In genomic region chr14:29353473-29353872, GRCh38 we compare ENCODE assay signal across 29 cellular contexts.
"Had no signal": no experiment of that assay in that cellular context is flagged by ENCODE, and none has a peak within 500 bp of the region (broad histone marks: within the 10 kb centered on the region; RNA-seq: fewer than 3 reads in every experiment).

No MANE protein-coding gene starts in this region.

- H3K4me3 Mint-ChIP-seq: mesothelial cell of epicardium; naive B cell; natural killer cell; nephron progenitor cell; neural progenitor cell; stimulated activated naive B cell treated with anti-CD40 and anti-IgM and Interleukin-4, amounts not matched to agents 10 μg/mL and 1 μg/mL and 100 μg/mL, for 72 hours; stimulated activated naive CD8-positive, alpha-beta T cell treated with anti-CD3 and anti-CD28 coated beads, Interleukin-15, Interleukin-2, amounts not matched to agents 100 ng/mL and 50 ng/mL, for 24 hours had no signal

- H3K9me3 ChIP-seq: left ventricle myocardium inferior, neutrophil, psoas muscle, right atrium auricular region, suprapubic skin, thoracic aorta, tibial artery, upper lobe of right lung, uterus had no signal

- H3K36me3 Mint-ChIP-seq: mesothelial cell of epicardium; naive B cell; natural killer cell; neural progenitor cell; stimulated activated naive B cell treated with anti-CD40 and anti-IgM and Interleukin-4, amounts not matched to agents 10 μg/mL and 1 μg/mL and 100 μg/mL, for 72 hours had no signal

- H2AFZ ChIP-seq: neural progenitor cell, parathyroid adenoma had no signal

- ATAC-seq: natural killer cell; psoas muscle; sciatic nerve; stimulated activated naive B cell treated with anti-CD40 and anti-IgM and Interleukin-4, amounts not matched to agents 10 μg/mL and 1 μg/mL and 100 μg/mL, for 72 hours; upper lobe of right lung had no signal

- H3K9ac ChIP-seq: neural progenitor cell, parathyroid adenoma had no signal

- H3K9me3 Mint-ChIP-seq: mesothelial cell of epicardium; nephron progenitor cell; neural progenitor cell; stimulated activated naive B cell treated with anti-CD40 and anti-IgM and Interleukin-4, amounts not matched to agents 10 μg/mL and 1 μg/mL and 100 μg/mL, for 72 hours had no signal

- H3K4me1 Mint-ChIP-seq: mesothelial cell of epicardium; naive B cell; natural killer cell; nephron progenitor cell; stimulated activated naive B cell treated with anti-CD40 and anti-IgM and Interleukin-4, amounts not matched to agents 10 μg/mL and 1 μg/mL and 100 μg/mL, for 72 hours had no signal

- H3K27me3 Mint-ChIP-seq: naive B cell; stimulated activated naive B cell treated with anti-CD40 and anti-IgM and Interleukin-4, amounts not matched to agents 10 μg/mL and 1 μg/mL and 100 μg/mL, for 72 hours; stimulated activated naive CD8-positive, alpha-beta T cell treated with anti-CD3 and anti-CD28 coated beads, Interleukin-15, Interleukin-2, amounts not matched to agents 100 ng/mL and 50 ng/mL, for 24 hours had no signal

- H3K4me3 ChIP-seq: left ventricle myocardium inferior, lung, neural progenitor cell, psoas muscle, right atrium auricular region, skin epidermis, suprapubic skin, thoracic aorta, tibial artery, upper lobe of right lung, uterus had no signal

- H3K4me1 ChIP-seq: left ventricle myocardium inferior, neural progenitor cell, parathyroid adenoma, psoas muscle, right atrium auricular region, suprapubic skin, tibial artery, upper lobe of right lung, uterus had no signal

- H3K36me3 ChIP-seq: left ventricle myocardium inferior, neural progenitor cell, neutrophil, right atrium auricular region, suprapubic skin, thoracic aorta, tibial artery, upper lobe of right lung, uterus had no signal

- DNase-seq: hypothalamus; islet precursor cell; left ventricle myocardium inferior; mesendoderm; naive B cell; natural killer cell; nephron progenitor cell; occipital lobe; psoas muscle; stimulated activated CD4-positive, alpha-beta T cell treated with anti-CD3 and anti-CD28 coated beads, Interleukin-12 subunit alpha, Interleukin-12 subunit beta, amount 100 ng/mL, for 4 hours; stimulated activated CD4-positive, alpha-beta T cell treated with anti-CD3 and anti-CD28 coated beads, Interleukin-15, amount 100 ng/mL, for 24 hours; stimulated activated CD4-positive, alpha-beta T cell treated with anti-CD3 and anti-CD28 coated beads, Interleukin-2, amount 100 ng/mL, for 24 hours; stimulated activated CD4-positive, alpha-beta T cell treated with anti-CD3 and anti-CD28 coated beads, Interleukin-4, amount 100 ng/mL, for 1 hour; stimulated activated naive B cell treated with anti-CD40 and anti-IgM and Interleukin-4, amounts not matched to agents 10 μg/mL and 1 μg/mL and 100 μg/mL, for 72 hours; tibial artery; trophoblast cell; upper lobe of right lung; uterus had no signal

- H3K27me3 ChIP-seq: neural progenitor cell, neutrophil, right atrium auricular region, suprapubic skin, tibial artery, upper lobe of right lung, uterus had no signal

- H3K27ac ChIP-seq: left ventricle myocardium inferior, neural progenitor cell, neutrophil, parathyroid adenoma, psoas muscle, right atrium auricular region, skin epidermis, suprapubic skin, thoracic aorta, tibial artery, upper lobe of right lung, uterus had no signal

- H3K79me2 ChIP-seq: parathyroid adenoma had no signal

- H3K4me2 ChIP-seq: neural progenitor cell had no signal

- H3K27ac Mint-ChIP-seq: mesothelial cell of epicardium; naive B cell; natural killer cell; nephron progenitor cell; neural progenitor cell; stimulated activated naive B cell treated with anti-CD40 and anti-IgM and Interleukin-4, amounts not matched to agents 10 μg/mL and 1 μg/mL and 100 μg/mL, for 72 hours; stimulated activated naive CD8-positive, alpha-beta T cell treated with anti-CD3 and anti-CD28 coated beads, Interleukin-15, Interleukin-2, amounts not matched to agents 100 ng/mL and 50 ng/mL, for 24 hours had no signal
